ENCODE assay signal across 8 cellular contexts in the genomic region with DNA sequence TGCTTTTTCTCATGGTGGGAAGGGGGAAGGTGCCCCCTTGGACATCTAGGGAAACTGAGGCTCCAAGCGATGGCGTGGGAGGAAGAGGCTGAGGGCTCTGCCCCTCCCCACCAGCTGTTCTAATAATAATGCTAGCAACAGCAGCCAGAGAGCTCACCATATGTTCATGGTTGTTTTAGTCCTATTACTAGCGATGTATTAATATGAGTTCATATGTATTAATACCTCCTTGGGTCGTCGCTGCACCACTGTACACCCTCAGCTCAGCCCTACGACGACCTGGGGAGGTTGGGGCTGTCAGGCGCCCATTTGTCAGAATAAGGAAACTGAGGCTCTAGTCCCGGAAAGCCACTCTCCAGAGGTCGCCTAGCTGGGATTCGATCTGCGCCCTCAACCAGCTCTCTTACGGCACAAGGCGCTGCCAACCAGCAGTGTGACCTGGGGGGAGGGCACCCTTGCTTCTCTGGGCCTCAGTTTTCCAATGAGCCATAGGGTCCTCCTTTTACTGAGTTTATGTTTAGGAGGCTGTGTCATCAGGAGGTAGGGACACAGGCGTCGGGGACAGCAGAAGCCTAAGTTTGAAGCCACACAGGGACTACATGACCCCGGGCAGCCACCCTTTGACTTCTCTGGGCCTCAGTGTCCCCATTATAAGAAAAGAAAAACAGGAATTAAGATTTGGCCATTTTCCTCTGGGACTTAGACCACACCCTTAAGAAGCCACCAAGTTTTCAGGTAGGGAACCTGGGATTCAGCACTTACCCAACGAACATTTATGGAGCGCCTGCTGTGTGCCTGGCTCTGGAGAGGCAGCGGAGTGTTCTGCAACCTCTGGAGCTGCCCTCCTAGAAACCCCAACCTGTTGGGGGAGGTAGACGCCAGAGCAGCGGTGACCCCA. TPM values are rescaled to one million over a fixed set of nuclear protein-coding genes. Genes with fewer than 3 reads are reported as not detected.
DNase-seq lines count a peak whose midpoint lies in the region; TF ChIP-seq lines count a peak whose summit lies in the region.

No MANE protein-coding gene starts in this region.

- no peaks in the 10 kb centered on the region for H3K9me3 Mint-ChIP-seq in chondrocyte (ENCODE audit: low read depth)

- H3K9me3 ChIP-seq in DOHH2 (ENCODE audit: control insufficient read depth, insufficient read depth, low read length), result no peaks in the 10 kb centered on the region
- no peaks in the 10 kb centered on the region for H3K9me3 ChIP-seq in Karpas-422 (ENCODE audit: low read length)
- no peaks in the 10 kb centered on the region for H3K9me3 ChIP-seq in neuron (ENCODE audit: low read length)
- H3K9me3 ChIP-seq in SJCRH30 (replicated peaks), result no peaks in the 10 kb centered on the region

- peak overlapping the region; percentile 83 for H3K4me3 ChIP-seq in DOHH2 (ENCODE audit: low read length)
- peak overlapping the region; percentile 73 for H3K4me3 ChIP-seq in Karpas-422 (ENCODE audit: low read length)
- H3K4me3 ChIP-seq in neuron (ENCODE audit: low read length), result peak overlapping the region; percentile 24
- H3K4me3 ChIP-seq in SJCRH30, result no peak overlapping the region

- H2AFZ ChIP-seq in Karpas-422 (ENCODE audit: low read length) (0 out of 2 replicates have a peak overlapping the region, but pooled peaks have one; percentile 41), neuron (ENCODE audit: low read depth, low read length) (no peak overlapping the region)

- H3K36me3 ChIP-seq in DOHH2 (ENCODE audit: control insufficient read depth, low read length), result peaks cover 28% of the 10 kb centered on the region
- no peaks in the 10 kb centered on the region for H3K36me3 ChIP-seq in Karpas-422 (ENCODE audit: insufficient read depth, low read length)
- H3K36me3 ChIP-seq in neuron (ENCODE audit: insufficient read depth, low read length), result no peaks in the 10 kb centered on the region
- no peaks in the 10 kb centered on the region for H3K36me3 ChIP-seq in SJCRH30

- H3K27ac ChIP-seq in DOHH2 (ENCODE audit: low read depth, low read length) (peak overlapping the region; percentile 98), Karpas-422 (ENCODE audit: low read length) (peak overlapping the region; percentile 88), SJCRH30 (no peak overlapping the region)

- H3K9me2 ChIP-seq in DOHH2 (replicated peaks; ENCODE audit: control insufficient read depth, low read length) (no peaks in the 10 kb centered on the region), Karpas-422 (replicated peaks; ENCODE audit: insufficient read depth, low read length) (no peaks in the 10 kb centered on the region)

- peaks cover 24% of the 10 kb centered on the region for H3F3A ChIP-seq in DOHH2 (ENCODE audit: control insufficient read depth, insufficient read depth)

- peak overlapping the region; percentile 64 for H3K4me3 Mint-ChIP-seq in chondrocyte (ENCODE audit: unreplicated experiment)

- peaks cover 15% of the 10 kb centered on the region for H3K27me3 Mint-ChIP-seq in chondrocyte (ENCODE audit: low read depth)

- H3K9ac ChIP-seq in Karpas-422 (ENCODE audit: low read length), result peak overlapping the region; percentile 76

- DNase-seq in Karpas-422 (peak; percentile 62), chondrocyte (ENCODE audit: low spot score) (no peak), SJCRH30 (no peak), iPS-NIHi7 (ENCODE audit: extremely low spot score) (no peak), NCI-H526 (lab: John Stamatoyannopoulos, UW) (no peak)
- DNase-seq in effector CD8-positive, alpha-beta T cell (lab: John Stamatoyannopoulos, UW), result no peak

- peaks cover 49% of the 10 kb centered on the region for H3K4me1 ChIP-seq in DOHH2 (ENCODE audit: control insufficient read depth, low read length)
- peaks cover 39% of the 10 kb centered on the region for H3K4me1 ChIP-seq in Karpas-422 (ENCODE audit: low read length)
- H3K4me1 ChIP-seq in neuron (ENCODE audit: insufficient read depth, low read length), result peaks cover 4% of the 10 kb centered on the region
- H3K4me1 ChIP-seq in SJCRH30, result no peaks in the 10 kb centered on the region

- peaks cover 27% of the 10 kb centered on the region for H3K4me1 Mint-ChIP-seq in chondrocyte (ENCODE audit: low read depth)

- H3K4me2 ChIP-seq in DOHH2 (ENCODE audit: low read length), result peak overlapping the region; percentile 93
- H3K4me2 ChIP-seq in Karpas-422 (ENCODE audit: low read depth, low read length, poor library complexity, severe bottlenecking), result peak overlapping the region; percentile 77

- H3K27me3 ChIP-seq in DOHH2 (ENCODE audit: control insufficient read depth, low read length), result no peaks in the 10 kb centered on the region
- H3K27me3 ChIP-seq in Karpas-422 (ENCODE audit: low read length), result no peaks in the 10 kb centered on the region
- peaks cover 23% of the 10 kb centered on the region for H3K27me3 ChIP-seq in neuron (ENCODE audit: insufficient read depth, low read length)
- H3K27me3 ChIP-seq in SJCRH30, result peaks cover 24% of the 10 kb centered on the region; the same call in 1 of the 2 replicates

- H3K27ac Mint-ChIP-seq in chondrocyte (ENCODE audit: unreplicated experiment), result no peak overlapping the region

- H3K79me2 ChIP-seq in DOHH2 (ENCODE audit: control insufficient read depth, low read length) (peaks cover 24% of the 10 kb centered on the region), Karpas-422 (ENCODE audit: low read length) (no peaks in the 10 kb centered on the region)

- TF ChIP-seq CTCF in DOHH2 (IDR thresholded peaks at IDR 0.05; ENCODE audit: low read depth, low read length, poor library complexity, severe bottlenecking) (no peak), chondrocyte (IDR thresholded peaks at IDR 0.05) (no peak)

- no peaks in the 10 kb centered on the region for H3K36me3 Mint-ChIP-seq in chondrocyte (ENCODE audit: low read depth)

- H4K20me1 ChIP-seq in DOHH2 (ENCODE audit: control insufficient read depth, insufficient read depth, low read depth, low read length), result no peaks in the 10 kb centered on the region
- no peaks in the 10 kb centered on the region for H4K20me1 ChIP-seq in Karpas-422 (ENCODE audit: insufficient read depth, low read depth, low read length)

RNA-seq across cellular contexts. Expression of a gene that starts 0.7 kb away (rescaled TPM):
- 7.7 and 17.9 TPM in 2 replicates for total RNA-seq in Karpas-422 (2014; rRNA removed; shearing (Covaris generic); ENCODE audit: low replicate concordance)
- total RNA-seq in chondrocyte, result 9.7 to 10.1 TPM (median 10.0 TPM) in 3 replicates
- 4.3 and 4.5 TPM in 2 replicates for total RNA-seq in SJCRH30 (2014; rRNA removed; shearing (Covaris generic))

RNA-seq across cellular contexts. Expression of a gene that starts 11.5 kb away (rescaled TPM):
- 6.1 and 9.6 TPM in 2 replicates for total RNA-seq in Karpas-422 (2014; rRNA removed; shearing (Covaris generic); ENCODE audit: low replicate concordance)
- total RNA-seq in chondrocyte, result not detected in 3 replicates
- total RNA-seq in SJCRH30 (2014; rRNA removed; shearing (Covaris generic)), result not detected in 2 replicates

RNA-seq across cellular contexts. Expression of a gene that starts 54.7 kb away (rescaled TPM):
- total RNA-seq in Karpas-422 (2014; rRNA removed; shearing (Covaris generic); ENCODE audit: low replicate concordance), result 5.1 and 5.7 TPM in 2 replicates
- 67.6 to 96.3 TPM (median 73.1 TPM) in 3 replicates for total RNA-seq in chondrocyte
- total RNA-seq in SJCRH30 (2014; rRNA removed; shearing (Covaris generic)), result 35.0 and 39.0 TPM in 2 replicates
